Comparison of ENCODE assay signal across 8 cellular contexts in genomic region chr1:40185951-40186864, GRCh38. TPM values are rescaled to one million over a fixed set of nuclear protein-coding genes. Genes with fewer than 3 reads are reported as not detected.
A peak's percentile ranks its signal among the peaks of the same experiment; 100 is the strongest.
DNase-seq lines count a peak whose midpoint lies in the region; ATAC-seq, FAIRE-seq and TF ChIP-seq lines count a peak whose summit lies in the region.

No MANE protein-coding gene starts in this region.

- DNase-seq in GM10248 (ENCODE audit: extremely low spot score) (peak; percentile 76), M059J (ENCODE audit: low read depth) (peak; percentile 74), small intestine (peak; percentile 5), pancreas (no peak), left ventricle myocardium superior (no peak), SIG-M5 (lab: John Stamatoyannopoulos, UW) (no peak)
- DNase-seq in activated naive CD4-positive, alpha-beta T cell treated with anti-CD3 and anti-CD28 coated beads, Interleukin-2, amount 50 U/mL, for 16 hours, result peak; percentile 54

- CTCF ChIA-PET in GM10248 (lab: Yijun Ruan, JAX), result interaction anchor here (0.9 to 4.7 kb wide), 6 partner anchors 8 to 213 kb away, joined by 3 to 33 read pairs (median 3); no protein-coding TSS in a partner anchor

- POLR2A ChIA-PET in GM10248 (lab: Yijun Ruan, JAX), result interaction anchor here (0.6 to 1.2 kb wide), 2 partner anchors 18 to 40 kb away, joined by 3 read pairs; no protein-coding TSS in a partner anchor

- peaks cover 0 to 2% of the 10 kb centered on the region in 2 donors for H3K36me3 ChIP-seq in small intestine (ENCODE audit: control insufficient read depth in 2 of 2, insufficient read depth in 2 of 2, low read length in 2 of 2)
- H3K36me3 ChIP-seq in pancreas, result peaks cover 0 to 11% (median 0%) of the 10 kb centered on the region in 3 donors

- H3K4me3 ChIP-seq in small intestine (ENCODE audit: low read depth in 1 of 2, low read length in 2 of 2) (no peak overlapping the region), pancreas (no peak overlapping the region)

- H3K27ac ChIP-seq in small intestine (ENCODE audit: low read depth in 1 of 2, low read length in 1 of 2) (no peak overlapping the region), pancreas (no peak overlapping the region)

- H3K9me3 ChIP-seq in small intestine (ENCODE audit: control insufficient read depth, low read depth) (no peaks in the 10 kb centered on the region), pancreas (no peaks in the 10 kb centered on the region)

- H3K4me1 ChIP-seq in small intestine (ENCODE audit: control insufficient read depth in 2 of 2, insufficient read depth in 1 of 2, low read depth in 1 of 2, low read length in 1 of 2) (peaks cover 0 to 3% of the 10 kb centered on the region in 2 donors), pancreas (peaks cover 0 to 3% (median 0%) of the 10 kb centered on the region in 3 donors)

- intact Hi-C loops in pancreas (cut with DNase I) (no loop called here), left ventricle myocardium superior (cut with micrococcal nuclease) (no loop called here)

- ATAC-seq in GM21723 (IDR thresholded peaks at IDR 0.05; ENCODE audit: unreplicated experiment) (peak; percentile 91), pancreas (no peak), left ventricle myocardium superior (no peak)

- FAIRE-seq in small intestine (lab: Jason Lieb, UNC) (no peak), pancreas (lab: Jason Lieb, UNC) (no peak)

- TF ChIP-seq CTCF in GM10248 (IDR thresholded peaks at IDR 0.05; ENCODE audit: control extremely low read depth, extremely low read depth, low read depth, missing control alignments), result no peak
- TF ChIP-seq CTCF in pancreas (IDR thresholded peaks at IDR 0.05), result no peak

- WGBS in small intestine, 3 donors, result 79 to 85% (median 84%) methylated on average over 7 of the region's 7 CpGs
- 93 to 98% methylated on average over 7 of the region's 7 CpGs for WGBS in pancreas, 2 donors

- H3K27me3 ChIP-seq in small intestine (ENCODE audit: control insufficient read depth in 2 of 2, insufficient read depth in 2 of 2, low read length in 2 of 2), result no peaks in the 10 kb centered on the region
- no peaks in the 10 kb centered on the region for H3K27me3 ChIP-seq in pancreas

RNA-seq across cellular contexts. Expression of gene RLF, which starts 25.0 kb away (rescaled TPM):
- total RNA-seq in M059J (2014; rRNA removed; shearing (Covaris generic)), result 14.5 and 19.6 TPM in 2 replicates
- 1 to 10 TPM; 3.2 to 4.5 (median 3.8) TPM for polyA plus RNA-seq in small intestine
- 1 to 10 TPM; 4.1 to 8.5 (median 4.7) TPM for total RNA-seq in pancreas
- polyA plus RNA-seq in pancreas, result 1 to 10 TPM; 2.2 to 4.3 TPM
- total RNA-seq in left ventricle myocardium superior, result 13.4 TPM

Comparison
In these comparisons a context has a peak if more than half of its experiments do, and no peak if none do; other contexts are left out.
1. DNase-seq: peak in GM10248 (single experiment), M059J (single experiment), activated naive CD4-positive, alpha-beta T cell treated with anti-CD3 and anti-CD28 coated beads, Interleukin-2, amount 50 U/mL, for 16 hours (single experiment) and small intestine (single experiment); none in pancreas (0 of 6), left ventricle myocardium superior (single experiment) and SIG-M5 (single experiment).